Comparison of ENCODE assay signal across 8 cellular contexts in the genomic region with DNA sequence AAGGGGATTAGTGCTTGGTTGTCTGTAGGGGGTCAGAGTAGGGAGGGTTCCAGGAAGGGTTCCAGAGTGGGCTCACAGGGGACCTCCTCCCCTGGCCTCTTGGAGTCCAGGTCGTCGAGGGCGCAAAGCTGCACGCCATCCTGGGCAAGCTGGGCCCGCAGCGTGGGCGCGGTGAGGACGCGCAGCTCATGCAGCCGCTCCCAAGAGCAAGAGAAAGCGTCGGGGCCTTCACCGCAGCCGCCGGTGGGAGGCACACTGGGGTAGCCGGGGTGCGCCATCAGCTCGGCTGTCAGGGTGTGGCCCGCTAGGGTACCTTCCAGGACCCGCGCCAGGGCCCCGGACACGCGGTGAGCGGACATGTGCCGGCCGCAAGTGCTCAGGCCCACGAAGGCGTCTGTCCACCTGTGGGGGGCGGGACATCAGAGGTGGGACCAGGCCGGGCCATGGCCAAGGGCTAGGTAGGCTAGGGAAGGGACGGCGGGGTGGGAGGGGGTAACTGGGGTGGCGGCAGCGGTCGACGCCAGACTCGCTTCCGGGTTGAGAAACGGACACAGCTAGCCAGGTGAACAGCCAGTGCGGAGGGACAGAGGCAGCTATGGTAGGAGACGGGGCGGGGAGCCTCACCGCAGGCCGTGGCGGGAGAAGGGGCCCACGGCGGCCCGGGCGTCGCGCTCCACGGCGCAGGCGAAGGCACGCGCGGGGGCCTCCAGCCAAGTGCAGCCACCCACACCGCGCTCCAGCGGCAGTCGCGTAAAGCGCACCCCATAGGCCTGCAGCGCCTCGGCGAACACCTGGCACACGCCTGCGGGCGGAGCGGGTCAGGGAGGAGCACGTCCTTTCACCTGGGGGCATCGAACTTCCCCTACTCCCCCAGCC. TPM values are rescaled to one million over a fixed set of nuclear protein-coding genes. Genes with fewer than 3 reads are reported as not detected.
A peak's percentile ranks its signal among the peaks of the same experiment; 100 is the strongest.
DNase-seq lines count a peak whose midpoint lies in the region; FAIRE-seq and TF ChIP-seq lines count a peak whose summit lies in the region.

No MANE protein-coding gene starts in this region.

- H3K27me3 ChIP-seq in testis, result no peaks in the 10 kb centered on the region

- peaks cover 3% of the 10 kb centered on the region for H3K27me3 Mint-ChIP-seq in activated naive CD4-positive, alpha-beta T cell treated with anti-CD3 and anti-CD28 coated beads, Interleukin-2, amount 10 ng/mL, durations not matched to agents 7 days and 5 days
- H3K27me3 Mint-ChIP-seq in activated T-helper 2 cell treated with anti-CD3 and anti-CD28 coated beads, Interferon-gamma antibody, Interleukin-2, Interleukin-4, amounts not matched to agents 10 μg/mL and 5 μg/mL and 100 μg/mL, durations not matched to agents 14 hours and 24 hours and 36 hours (ENCODE audit: low read depth), result no peaks in the 10 kb centered on the region

- H3K9me3 ChIP-seq in kidney (ENCODE audit: control insufficient read depth in 1 of 2, low read length in 2 of 2) (no peaks in the 10 kb centered on the region), testis (no peaks in the 10 kb centered on the region)

- WGBS in testis, 2 donors, result 45 to 69% methylated on average over 36 to 74 of the region's 74 CpGs

- FAIRE-seq in kidney (lab: Jason Lieb, UNC), result no peak

- H3K4me1 ChIP-seq in kidney (ENCODE audit: control insufficient read depth in 1 of 2, insufficient read depth in 1 of 2, low read depth in 1 of 2, low read length in 2 of 2), result peaks cover 3 to 5% of the 10 kb centered on the region in 2 donors
- peaks cover 16% of the 10 kb centered on the region for H3K4me1 ChIP-seq in testis

- CTCF ChIA-PET in activated naive CD4-positive, alpha-beta T cell treated with anti-CD3 and anti-CD28 coated beads, Interleukin-2, amount 10 ng/mL, durations not matched to agents 7 days and 5 days (lab: Charles Lee), result interaction anchor here (1.0 to 4.4 kb wide), 13 partner anchors 9 to 60 kb away, joined by 3 to 104 read pairs (median 6); partner anchors contain the start of gene SDF2L1

- intact Hi-C loops in activated T-helper 2 cell treated with anti-CD3 and anti-CD28 coated beads, Interferon-gamma antibody, Interleukin-2, Interleukin-4, amounts not matched to agents 10 μg/mL and 5 μg/mL and 100 μg/mL, durations not matched to agents 14 hours and 24 hours and 36 hours (cut with micrococcal nuclease), result loop anchor here (1.0 kb wide), 1 partner anchor 57 kb away; no protein-coding TSS in a partner anchor
- intact Hi-C loops in kidney (cut with DNase I), result no loop called here
- intact Hi-C loops in testis (cut with DNase I; ENCODE audit: low total_unique reads), result no loop called here

- H3K27ac Mint-ChIP-seq in activated naive CD4-positive, alpha-beta T cell treated with anti-CD3 and anti-CD28 coated beads, Interleukin-2, amount 10 ng/mL, durations not matched to agents 7 days and 5 days, result peak overlapping the region; percentile 94
- peak overlapping the region; percentile 90 for H3K27ac Mint-ChIP-seq in activated T-helper 2 cell treated with anti-CD3 and anti-CD28 coated beads, Interferon-gamma antibody, Interleukin-2, Interleukin-4, amounts not matched to agents 10 μg/mL and 5 μg/mL and 100 μg/mL, durations not matched to agents 14 hours and 24 hours and 36 hours

- no peak for DNase-seq in activated naive CD4-positive, alpha-beta T cell treated with anti-CD3 and anti-CD28 coated beads, Interleukin-2, amount 10 ng/mL, durations not matched to agents 7 days and 5 days
- no peak for DNase-seq in activated naive CD4-positive, alpha-beta T cell treated with Interleukin-2 at 50 U/mL for 16 hours
- DNase-seq in activated T-helper 2 cell treated with anti-CD3 and anti-CD28 coated beads, Interferon-gamma antibody, Interleukin-2, Interleukin-4, amounts not matched to agents 10 μg/mL and 5 μg/mL and 100 μg/mL, durations not matched to agents 14 hours and 24 hours and 36 hours (ENCODE audit: low spot score), result no peak
- DNase-seq in kidney, result peak; percentile 84
- DNase-seq in testis, result no peak
- DNase-seq in SKM-1 treated with dmso at 0.1 percent for 144 hours (lab: John Stamatoyannopoulos, UW; ENCODE audit: unreplicated experiment), result no peak
- DNase-seq in GM13977 (ENCODE audit: low spot score), result no peak
- DNase-seq in islet precursor cell, result no peak

- peaks cover 23% of the 10 kb centered on the region for H3K36me3 Mint-ChIP-seq in activated naive CD4-positive, alpha-beta T cell treated with anti-CD3 and anti-CD28 coated beads, Interleukin-2, amount 10 ng/mL, durations not matched to agents 7 days and 5 days
- peaks cover 34% of the 10 kb centered on the region for H3K36me3 Mint-ChIP-seq in activated T-helper 2 cell treated with anti-CD3 and anti-CD28 coated beads, Interferon-gamma antibody, Interleukin-2, Interleukin-4, amounts not matched to agents 10 μg/mL and 5 μg/mL and 100 μg/mL, durations not matched to agents 14 hours and 24 hours and 36 hours (ENCODE audit: low read depth)

- peaks cover 35% of the 10 kb centered on the region for H3K4me1 Mint-ChIP-seq in activated naive CD4-positive, alpha-beta T cell treated with anti-CD3 and anti-CD28 coated beads, Interleukin-2, amount 10 ng/mL, durations not matched to agents 7 days and 5 days
- peaks cover 36% of the 10 kb centered on the region for H3K4me1 Mint-ChIP-seq in activated T-helper 2 cell treated with anti-CD3 and anti-CD28 coated beads, Interferon-gamma antibody, Interleukin-2, Interleukin-4, amounts not matched to agents 10 μg/mL and 5 μg/mL and 100 μg/mL, durations not matched to agents 14 hours and 24 hours and 36 hours (ENCODE audit: low read depth)

- H3K36me3 ChIP-seq in kidney (ENCODE audit: control insufficient read depth in 1 of 2, insufficient read depth in 2 of 2, low read length in 2 of 2) (peaks cover 0 to 5% of the 10 kb centered on the region in 2 donors), testis (ENCODE audit: low read depth, missing control alignments) (no peaks in the 10 kb centered on the region)

- no peak overlapping the region for H3K27ac ChIP-seq in kidney (ENCODE audit: low read depth in 2 of 2, low read length in 2 of 2)
- no peak overlapping the region for H3K27ac ChIP-seq in testis

- in situ Hi-C loops in GM13977 (cut with MboI; ENCODE audit: low pct_unique_long_range_greater_than_20kb, low sequenced_read_pairs, unreplicated experiment), result no loop called here

- H3K4me3 ChIP-seq in kidney (ENCODE audit: low read length in 2 of 2), result peak overlapping the region; percentile 82 to 90
- H3K4me3 ChIP-seq in testis, result peak overlapping the region; percentile 63 to 89

- TF ChIP-seq CTCF in kidney (IDR thresholded peaks at IDR 0.05; ENCODE audit: borderline replicate concordance, extremely low read depth, insufficient read depth) (no peak), testis (IDR thresholded peaks at IDR 0.05) (no peak), GM13977 (IDR thresholded peaks at IDR 0.05; ENCODE audit: extremely low read depth, insufficient read depth, missing control alignments) (no peak)

- no peak for TF ChIP-seq POLR2A in testis (IDR thresholded peaks at IDR 0.05)

- peak overlapping the region; percentile 86 for H3K4me3 Mint-ChIP-seq in activated naive CD4-positive, alpha-beta T cell treated with anti-CD3 and anti-CD28 coated beads, Interleukin-2, amount 10 ng/mL, durations not matched to agents 7 days and 5 days
- H3K4me3 Mint-ChIP-seq in activated T-helper 2 cell treated with anti-CD3 and anti-CD28 coated beads, Interferon-gamma antibody, Interleukin-2, Interleukin-4, amounts not matched to agents 10 μg/mL and 5 μg/mL and 100 μg/mL, durations not matched to agents 14 hours and 24 hours and 36 hours (ENCODE audit: low read depth), result peak overlapping the region; percentile 89

- peak overlapping the region; percentile 67 to 78 for H3K9ac ChIP-seq in kidney (ENCODE audit: low read length in 2 of 2)

- no peaks in the 10 kb centered on the region for H3K9me3 Mint-ChIP-seq in activated naive CD4-positive, alpha-beta T cell treated with anti-CD3 and anti-CD28 coated beads, Interleukin-2, amount 10 ng/mL, durations not matched to agents 7 days and 5 days
- no peaks in the 10 kb centered on the region for H3K9me3 Mint-ChIP-seq in activated T-helper 2 cell treated with anti-CD3 and anti-CD28 coated beads, Interferon-gamma antibody, Interleukin-2, Interleukin-4, amounts not matched to agents 10 μg/mL and 5 μg/mL and 100 μg/mL, durations not matched to agents 14 hours and 24 hours and 36 hours

RNA-seq across cellular contexts. Expression of gene YDJC, which starts 1.2 kb away (rescaled TPM):
- total RNA-seq in activated T-helper 2 cell treated with anti-CD3 and anti-CD28 coated beads, Interferon-gamma antibody, Interleukin-2, Interleukin-4, amounts not matched to agents 10 μg/mL and 5 μg/mL and 100 μg/mL, durations not matched to agents 14 hours and 24 hours and 36 hours, result 44.3 and 49.6 TPM in 2 replicates
- 24.7 TPM for total RNA-seq in kidney
- 28.2 TPM for polyA plus RNA-seq in kidney (ENCODE audit: insufficient read depth, low read depth, low replicate concordance)
- total RNA-seq in testis, result 10 to 100 TPM; 36.5 to 37.1 TPM
- 9.9 TPM for polyA plus RNA-seq in testis (ENCODE audit: insufficient read depth, low read depth, low replicate concordance)

RNA-seq across cellular contexts. Expression of gene CCDC116, which starts 3.9 kb away (rescaled TPM):
- 0.59 and 0.78 TPM in 2 replicates for total RNA-seq in activated T-helper 2 cell treated with anti-CD3 and anti-CD28 coated beads, Interferon-gamma antibody, Interleukin-2, Interleukin-4, amounts not matched to agents 10 μg/mL and 5 μg/mL and 100 μg/mL, durations not matched to agents 14 hours and 24 hours and 36 hours
- total RNA-seq in kidney, result 0.22 TPM
- 0.22 TPM for polyA plus RNA-seq in kidney (ENCODE audit: insufficient read depth, low read depth, low replicate concordance)
- total RNA-seq in testis, result 10 to 100 TPM; 16.0 to 28.6 TPM
- polyA plus RNA-seq in testis (ENCODE audit: insufficient read depth, low read depth, low replicate concordance), result 54.0 TPM

RNA-seq across cellular contexts. Expression of gene SDF2L1, which starts 13.5 kb away (rescaled TPM):
- total RNA-seq in activated T-helper 2 cell treated with anti-CD3 and anti-CD28 coated beads, Interferon-gamma antibody, Interleukin-2, Interleukin-4, amounts not matched to agents 10 μg/mL and 5 μg/mL and 100 μg/mL, durations not matched to agents 14 hours and 24 hours and 36 hours, result 95.6 and 97.9 TPM in 2 replicates
- total RNA-seq in kidney (56.1 TPM), testis (10 to 100 TPM; 33.0 to 34.3 TPM)
- polyA plus RNA-seq in kidney (ENCODE audit: insufficient read depth, low read depth, low replicate concordance) (79.6 TPM), testis (ENCODE audit: insufficient read depth, low read depth, low replicate concordance) (23.9 TPM)

RNA-seq across cellular contexts. Expression of gene PPIL2, which starts 37.2 kb away (rescaled TPM):
- total RNA-seq in activated T-helper 2 cell treated with anti-CD3 and anti-CD28 coated beads, Interferon-gamma antibody, Interleukin-2, Interleukin-4, amounts not matched to agents 10 μg/mL and 5 μg/mL and 100 μg/mL, durations not matched to agents 14 hours and 24 hours and 36 hours, result 53.9 and 55.4 TPM in 2 replicates
- total RNA-seq in kidney, result 46.9 TPM
- polyA plus RNA-seq in kidney (ENCODE audit: insufficient read depth, low read depth, low replicate concordance), result 31.6 TPM
- 10 to 100 TPM; 64.6 to 65.3 TPM for total RNA-seq in testis
- polyA plus RNA-seq in testis (ENCODE audit: insufficient read depth, low read depth, low replicate concordance), result 35.5 TPM
